In the genomic region with DNA sequence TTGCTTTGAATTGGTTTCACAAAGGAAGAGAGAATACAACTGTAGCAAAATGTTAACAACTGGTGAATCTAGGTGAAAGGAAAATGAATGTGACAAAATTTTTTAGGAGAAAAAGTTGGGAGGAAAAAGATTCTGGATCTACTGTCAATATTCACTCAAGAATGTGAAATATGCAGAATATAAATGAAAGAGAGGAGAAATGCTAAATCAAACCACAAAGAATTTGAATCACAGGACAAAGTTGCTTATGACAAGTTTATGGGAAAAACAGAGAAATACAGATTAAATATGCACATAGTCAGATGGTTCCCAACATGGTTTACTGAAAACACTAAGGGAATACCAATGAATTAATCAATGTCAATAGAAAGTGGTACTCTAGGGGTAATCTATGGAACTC, we compare ENCODE assay signal across 18 cellular contexts.
"Had no signal": no experiment of that assay in that cellular context is flagged by ENCODE, and none has a peak within 500 bp of the region (broad histone marks: within the 10 kb centered on the region; RNA-seq: fewer than 3 reads in every experiment).

No MANE protein-coding gene starts in this region.

- H3K27me3 ChIP-seq: body of pancreas, foreskin keratinocyte, heart left ventricle, thyroid gland, uterus had no signal

- DNase-seq: activated CD4-positive, alpha-beta T cell treated with anti-CD3 and anti-CD28 coated beads, Interleukin-2, amount 10 ng/mL, durations not matched to agents 24 days and 14 days; activated naive CD4-positive, alpha-beta T cell treated with anti-CD3 and anti-CD28 coated beads for 36 hours; body of pancreas; endodermal cell; foreskin keratinocyte; heart left ventricle; kidney; left ventricle myocardium superior; mesendoderm; retina; small intestine; T-helper 1 cell; thyroid gland; uterus had no signal

- H3K9me3 ChIP-seq: thyroid gland, uterus had no signal

- H3K4me3 ChIP-seq: body of pancreas, heart left ventricle, thyroid gland, uterus had no signal

- H3K9ac ChIP-seq: parathyroid adenoma had no signal

- ATAC-seq: activated T-helper 17 cell treated with anti-CD3 and anti-CD28 coated beads, Interleukin-2, amount 50 U/mL, for 72 hours; body of pancreas; esophagus mucosa; foreskin keratinocyte; heart left ventricle; left ventricle myocardium superior; WTC11 had no signal

- H3K36me3 ChIP-seq: uterus had no signal

- H3K4me1 ChIP-seq: body of pancreas, foreskin keratinocyte, heart left ventricle, parathyroid adenoma, thyroid gland, uterus had no signal
